1 cellular context compared by ENCODE assay signal in the genomic region with DNA sequence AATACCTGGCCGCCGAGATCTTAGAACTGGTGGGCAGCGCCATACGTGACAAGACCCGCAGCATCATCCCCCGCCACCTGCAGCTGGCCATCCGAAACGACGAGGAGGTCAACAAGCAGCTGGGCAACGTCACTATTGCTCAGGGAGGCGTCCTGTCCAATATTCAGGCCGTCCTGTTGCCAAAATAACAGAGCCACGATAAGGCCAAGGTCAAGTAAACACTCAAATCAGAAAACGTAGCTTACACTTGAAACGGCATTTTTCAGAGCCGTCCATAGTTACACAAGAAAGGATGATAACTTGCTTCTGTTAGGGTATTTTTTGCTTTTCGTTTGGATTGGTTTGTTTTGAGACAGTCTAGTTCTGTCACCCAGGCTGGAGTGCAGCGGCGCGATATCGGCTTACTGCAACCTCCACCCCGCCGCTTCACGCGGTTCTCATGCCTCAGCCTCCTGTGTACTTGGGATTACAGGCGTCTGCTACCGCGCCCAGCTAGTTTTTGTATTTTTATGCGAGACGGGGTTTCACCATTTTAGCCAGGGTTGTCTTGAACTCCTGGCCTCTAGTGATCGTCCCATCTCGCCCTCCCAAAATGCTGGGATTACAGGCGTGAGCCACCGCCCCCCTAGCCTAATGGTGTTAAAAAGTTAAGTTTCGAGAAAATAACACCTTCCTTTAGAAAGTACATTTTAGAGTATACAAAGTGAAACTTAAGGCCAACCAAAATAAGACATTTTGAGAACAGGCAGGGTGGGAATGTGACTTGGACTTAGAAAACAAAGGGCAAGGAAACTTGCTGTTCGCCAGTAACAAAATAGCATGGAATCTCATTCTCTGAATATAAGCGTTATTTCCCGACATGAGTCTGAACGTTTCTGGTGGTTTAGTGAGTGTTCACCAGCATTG.
TF ChIP-seq lines count a peak whose summit lies in the region.

No MANE protein-coding gene starts in this region.

TF ChIP-seq in HepG2, 621 proteins besides CTCF, POLR2A, EP300 and RAD21 (continued from another document and continues in another):
- TF ChIP-seq CEBPG (CRISPR knock-in tag; IDR thresholded peaks at IDR 0.05) (peak; percentile 33; the same call in 1 of the 2 replicates), ISL2 (CRISPR knock-in tag; IDR thresholded peaks at IDR 0.05) (0 out of 2 replicates have a peak, but pooled peaks have one; percentile 25), DMAP1 (CRISPR knock-in tag; IDR thresholded peaks at IDR 0.05) (0 out of 2 replicates have a peak, but pooled peaks have one; percentile 24), BCL6 (CRISPR knock-in tag; IDR thresholded peaks at IDR 0.05) (peak; percentile 18; the same call in 1 of the 2 replicates), TAF1 (CRISPR knock-in tag; IDR thresholded peaks at IDR 0.05) (0 out of 2 replicates have a peak, but pooled peaks have one; percentile 25), ZSCAN30 (CRISPR knock-in tag; IDR thresholded peaks at IDR 0.05) (peak; percentile 57; the same call in 1 of the 2 replicates), SSRP1 (CRISPR knock-in tag; IDR thresholded peaks at IDR 0.05) (peak; percentile 77; the same call in 1 of the 2 replicates), SIX4 (CRISPR knock-in tag; IDR thresholded peaks at IDR 0.05) (0 out of 2 replicates have a peak, but pooled peaks have one; percentile 12), ZNF350 (CRISPR knock-in tag; IDR thresholded peaks at IDR 0.05; ENCODE audit: borderline replicate concordance, low read depth) (peak; percentile 64; the same call in 1 of the 2 replicates), ZNF230 (CRISPR knock-in tag; IDR thresholded peaks at IDR 0.05) (no peak; the same call in 1 of the 2 replicates), MEF2D (CRISPR knock-in tag; IDR thresholded peaks at IDR 0.05) (peak; percentile 38; the same call in 1 of the 2 replicates), SKI (IDR thresholded peaks at IDR 0.05; ENCODE audit: partially characterized antibody) (peak; percentile 29), CCDC6 (CRISPR knock-in tag; IDR thresholded peaks at IDR 0.05) (peak; percentile 10; the same call in 1 of the 2 replicates), ZNF205 (CRISPR knock-in tag; IDR thresholded peaks at IDR 0.05) (no peak), HMG20B (CRISPR knock-in tag; conservative IDR thresholded peaks at IDR 0.05) (no peak), KDM2A (CRISPR knock-in tag; IDR thresholded peaks at IDR 0.05; ENCODE audit: borderline replicate concordance, low read depth) (peak; percentile 57), ZNF431 (CRISPR knock-in tag; IDR thresholded peaks at IDR 0.05; ENCODE audit: borderline replicate concordance, low read depth) (no peak), HDAC2 (CRISPR knock-in tag; IDR thresholded peaks at IDR 0.05) (peak; percentile 77), ZC3H13 (CRISPR knock-in tag; IDR thresholded peaks at IDR 0.05) (no peak; the same call in 1 of the 2 replicates), ZNF605 (CRISPR knock-in tag; IDR thresholded peaks at IDR 0.05) (peak; percentile 69; the same call in 1 of the 2 replicates), ZNF572 (CRISPR knock-in tag; IDR thresholded peaks at IDR 0.05) (peak; percentile 82; the same call in 1 of the 2 replicates), SCMH1 (CRISPR knock-in tag; IDR thresholded peaks at IDR 0.05; ENCODE audit: borderline replicate concordance) (no peak), ZNF296 (CRISPR knock-in tag; conservative IDR thresholded peaks at IDR 0.05) (0 out of 2 replicates have a peak, but pooled peaks have one; percentile 33), ZNF496 (CRISPR knock-in tag; IDR thresholded peaks at IDR 0.05; ENCODE audit: insufficient replicate concordance) (no peak), GATA4 (IDR thresholded peaks at IDR 0.05; ENCODE audit: borderline replicate concordance, low read depth) (0 out of 2 replicates have a peak, but pooled peaks have one; percentile 35), ZNF451 (CRISPR knock-in tag; IDR thresholded peaks at IDR 0.05) (no peak), ZNF773 (CRISPR knock-in tag; IDR thresholded peaks at IDR 0.05; ENCODE audit: borderline replicate concordance) (peak; percentile 54; the same call in 1 of the 2 replicates), ZFP41 (CRISPR knock-in tag; IDR thresholded peaks at IDR 0.05; ENCODE audit: borderline replicate concordance) (no peak), TCF12 (IDR thresholded peaks at IDR 0.05) (no peak), TCF12 (CRISPR knock-in tag; IDR thresholded peaks at IDR 0.05) (0 out of 2 replicates have a peak, but pooled peaks have one; percentile 60), HNRNPL (IDR thresholded peaks at IDR 0.05; ENCODE audit: low read depth, low read length) (peak; percentile 76; the same call in 1 of the 2 replicates), POLR2G (IDR thresholded peaks at IDR 0.05; ENCODE audit: low read depth, low read length) (peak; percentile 28), SALL1 (CRISPR knock-in tag; IDR thresholded peaks at IDR 0.05) (peak; percentile 86), RFXANK (CRISPR knock-in tag; IDR thresholded peaks at IDR 0.05) (0 out of 2 replicates have a peak, but pooled peaks have one; percentile 41), ZC3H4 (CRISPR knock-in tag; IDR thresholded peaks at IDR 0.05; ENCODE audit: borderline replicate concordance) (peak; percentile 97), PRMT3 (CRISPR knock-in tag; IDR thresholded peaks at IDR 0.05; ENCODE audit: borderline replicate concordance, low read depth) (peak; percentile 38; the same call in 1 of the 2 replicates), BRD4 (CRISPR knock-in tag; IDR thresholded peaks at IDR 0.05) (peak; percentile 84), ZNF24 (IDR thresholded peaks at IDR 0.05) (0 out of 2 replicates have a peak, but pooled peaks have one; percentile 9), HNF4A (CRISPR knock-in tag; IDR thresholded peaks at IDR 0.05) (0 out of 2 replicates have a peak, but pooled peaks have one; percentile 4), ZKSCAN1 (IDR thresholded peaks at IDR 0.05; ENCODE audit: low read length) (no peak; the same call in 1 of the 2 replicates), ZNF317 (CRISPR knock-in tag; IDR thresholded peaks at IDR 0.05) (peak; percentile 34; the same call in 1 of the 2 replicates), ZNF607 (CRISPR knock-in tag; IDR thresholded peaks at IDR 0.05; ENCODE audit: borderline replicate concordance) (peak; percentile 91), FOXM1 (CRISPR knock-in tag; IDR thresholded peaks at IDR 0.05) (0 out of 2 replicates have a peak, but pooled peaks have one; percentile 33), MED13 (CRISPR knock-in tag; IDR thresholded peaks at IDR 0.05) (peak; percentile 76), FOXP1 (IDR thresholded peaks at IDR 0.05) (peak; percentile 41; the same call in 1 of the 2 replicates), FOXP1 (CRISPR knock-in tag; IDR thresholded peaks at IDR 0.05) (peak; percentile 72), ZNF430 (CRISPR knock-in tag; IDR thresholded peaks at IDR 0.05) (peak; percentile 82), FOSL2 (CRISPR knock-in tag; IDR thresholded peaks at IDR 0.05) (no peak; the same call in 1 of the 2 replicates), SAFB2 (CRISPR knock-in tag; IDR thresholded peaks at IDR 0.05; ENCODE audit: borderline replicate concordance, low read depth) (no peak), NFKBIZ (CRISPR knock-in tag; IDR thresholded peaks at IDR 0.05) (0 out of 2 replicates have a peak, but pooled peaks have one; percentile 12)
- TF ChIP-seq, protein P1, sequence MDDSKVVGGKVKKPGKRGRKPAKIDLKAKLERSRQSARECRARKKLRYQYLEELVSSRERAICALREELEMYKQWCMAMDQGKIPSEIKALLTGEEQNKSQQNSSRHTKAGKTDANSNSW (CRISPR knock-in tag; IDR thresholded peaks at IDR 0.05; ENCODE audit: borderline replicate concordance) = no peak
- TF ChIP-seq, protein P2, sequence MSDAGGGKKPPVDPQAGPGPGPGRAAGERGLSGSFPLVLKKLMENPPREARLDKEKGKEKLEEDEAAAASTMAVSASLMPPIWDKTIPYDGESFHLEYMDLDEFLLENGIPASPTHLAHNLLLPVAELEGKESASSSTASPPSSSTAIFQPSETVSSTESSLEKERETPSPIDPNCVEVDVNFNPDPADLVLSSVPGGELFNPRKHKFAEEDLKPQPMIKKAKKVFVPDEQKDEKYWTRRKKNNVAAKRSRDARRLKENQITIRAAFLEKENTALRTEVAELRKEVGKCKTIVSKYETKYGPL (CRISPR knock-in tag; IDR thresholded peaks at IDR 0.05) = no peak
- TF ChIP-seq, protein P3, sequence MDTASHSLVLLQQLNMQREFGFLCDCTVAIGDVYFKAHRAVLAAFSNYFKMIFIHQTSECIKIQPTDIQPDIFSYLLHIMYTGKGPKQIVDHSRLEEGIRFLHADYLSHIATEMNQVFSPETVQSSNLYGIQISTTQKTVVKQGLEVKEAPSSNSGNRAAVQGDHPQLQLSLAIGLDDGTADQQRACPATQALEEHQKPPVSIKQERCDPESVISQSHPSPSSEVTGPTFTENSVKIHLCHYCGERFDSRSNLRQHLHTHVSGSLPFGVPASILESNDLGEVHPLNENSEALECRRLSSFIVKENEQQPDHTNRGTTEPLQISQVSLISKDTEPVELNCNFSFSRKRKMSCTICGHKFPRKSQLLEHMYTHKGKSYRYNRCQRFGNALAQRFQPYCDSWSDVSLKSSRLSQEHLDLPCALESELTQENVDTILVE (CRISPR knock-in tag; IDR thresholded peaks at IDR 0.05) = peak; percentile 18; the same call in 1 of the 2 replicates
- TF ChIP-seq, protein P4, sequence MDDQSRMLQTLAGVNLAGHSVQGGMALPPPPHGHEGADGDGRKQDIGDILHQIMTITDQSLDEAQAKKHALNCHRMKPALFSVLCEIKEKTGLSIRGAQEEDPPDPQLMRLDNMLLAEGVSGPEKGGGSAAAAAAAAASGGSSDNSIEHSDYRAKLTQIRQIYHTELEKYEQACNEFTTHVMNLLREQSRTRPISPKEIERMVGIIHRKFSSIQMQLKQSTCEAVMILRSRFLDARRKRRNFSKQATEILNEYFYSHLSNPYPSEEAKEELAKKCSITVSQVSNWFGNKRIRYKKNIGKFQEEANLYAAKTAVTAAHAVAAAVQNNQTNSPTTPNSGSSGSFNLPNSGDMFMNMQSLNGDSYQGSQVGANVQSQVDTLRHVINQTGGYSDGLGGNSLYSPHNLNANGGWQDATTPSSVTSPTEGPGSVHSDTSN (CRISPR knock-in tag; IDR thresholded peaks at IDR 0.05; ENCODE audit: borderline replicate concordance) = 0 out of 2 replicates have a peak, but pooled peaks have one; percentile 40
- TF ChIP-seq, protein P5, sequence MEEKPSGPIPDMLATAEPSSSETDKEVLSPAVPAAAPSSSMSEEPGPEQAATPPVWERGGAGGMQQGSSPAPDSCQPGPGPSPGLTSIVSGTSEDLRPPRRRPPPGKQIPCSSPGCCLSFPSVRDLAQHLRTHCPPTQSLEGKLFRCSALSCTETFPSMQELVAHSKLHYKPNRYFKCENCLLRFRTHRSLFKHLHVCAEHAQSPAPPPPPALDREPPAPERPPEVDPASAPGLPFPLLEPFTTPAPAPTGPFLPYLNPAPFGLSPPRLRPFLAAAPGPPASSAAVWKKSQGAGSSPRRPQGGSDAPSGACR (CRISPR knock-in tag; IDR thresholded peaks at IDR 0.05) = peak; percentile 70
- TF ChIP-seq, protein P6, sequence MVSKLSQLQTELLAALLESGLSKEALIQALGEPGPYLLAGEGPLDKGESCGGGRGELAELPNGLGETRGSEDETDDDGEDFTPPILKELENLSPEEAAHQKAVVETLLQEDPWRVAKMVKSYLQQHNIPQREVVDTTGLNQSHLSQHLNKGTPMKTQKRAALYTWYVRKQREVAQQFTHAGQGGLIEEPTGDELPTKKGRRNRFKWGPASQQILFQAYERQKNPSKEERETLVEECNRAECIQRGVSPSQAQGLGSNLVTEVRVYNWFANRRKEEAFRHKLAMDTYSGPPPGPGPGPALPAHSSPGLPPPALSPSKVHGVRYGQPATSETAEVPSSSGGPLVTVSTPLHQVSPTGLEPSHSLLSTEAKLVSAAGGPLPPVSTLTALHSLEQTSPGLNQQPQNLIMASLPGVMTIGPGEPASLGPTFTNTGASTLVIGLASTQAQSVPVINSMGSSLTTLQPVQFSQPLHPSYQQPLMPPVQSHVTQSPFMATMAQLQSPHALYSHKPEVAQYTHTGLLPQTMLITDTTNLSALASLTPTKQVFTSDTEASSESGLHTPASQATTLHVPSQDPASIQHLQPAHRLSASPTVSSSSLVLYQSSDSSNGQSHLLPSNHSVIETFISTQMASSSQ (IDR thresholded peaks at IDR 0.05; ENCODE audit: low read depth) = no peak; the same call in 1 of the 2 replicates
- TF ChIP-seq, protein P6 (CRISPR knock-in tag; IDR thresholded peaks at IDR 0.05; ENCODE audit: borderline replicate concordance) = 0 out of 2 replicates have a peak, but pooled peaks have one; percentile 16
- TF ChIP-seq, protein P7, sequence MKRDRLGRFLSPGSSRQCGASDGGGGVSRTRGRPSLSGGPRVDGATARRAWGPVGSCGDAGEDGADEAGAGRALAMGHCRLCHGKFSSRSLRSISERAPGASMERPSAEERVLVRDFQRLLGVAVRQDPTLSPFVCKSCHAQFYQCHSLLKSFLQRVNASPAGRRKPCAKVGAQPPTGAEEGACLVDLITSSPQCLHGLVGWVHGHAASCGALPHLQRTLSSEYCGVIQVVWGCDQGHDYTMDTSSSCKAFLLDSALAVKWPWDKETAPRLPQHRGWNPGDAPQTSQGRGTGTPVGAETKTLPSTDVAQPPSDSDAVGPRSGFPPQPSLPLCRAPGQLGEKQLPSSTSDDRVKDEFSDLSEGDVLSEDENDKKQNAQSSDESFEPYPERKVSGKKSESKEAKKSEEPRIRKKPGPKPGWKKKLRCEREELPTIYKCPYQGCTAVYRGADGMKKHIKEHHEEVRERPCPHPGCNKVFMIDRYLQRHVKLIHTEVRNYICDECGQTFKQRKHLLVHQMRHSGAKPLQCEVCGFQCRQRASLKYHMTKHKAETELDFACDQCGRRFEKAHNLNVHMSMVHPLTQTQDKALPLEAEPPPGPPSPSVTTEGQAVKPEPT (CRISPR knock-in tag; IDR thresholded peaks at IDR 0.05; ENCODE audit: low read depth) = no peak; the same call in 1 of the 2 replicates
